In genomic region chr20:19757973-19758887, GRCh38 we compare ENCODE assay signal across 8 cellular contexts. TPM values are rescaled to one million over a fixed set of nuclear protein-coding genes. Genes with fewer than 3 reads are reported as not detected.
DNase-seq lines count a peak whose midpoint lies in the region; ATAC-seq, FAIRE-seq and TF ChIP-seq lines count a peak whose summit lies in the region.

RIN2 (plus strand) TSS chr20:19758258; CDS start chr20:19889602, 131,344 bp downstream.

- no peaks in the 10 kb centered on the region for H4K20me1 ChIP-seq in endothelial cell of umbilical vein (replicated peaks; ENCODE audit: control insufficient read depth, extremely low read depth, insufficient read depth, low read length)

- peak; percentile 77 for ATAC-seq in lung (ENCODE audit: insufficient read depth, low FRiP score)

- POLR2A ChIA-PET in endothelial cell of umbilical vein (lab: Charles Lee), result no interaction called here

- TF ChIP-seq CTCF in endothelial cell of umbilical vein (IDR thresholded peaks at IDR 0.05; ENCODE audit: extremely low read depth in 1 of 2, insufficient read depth in 1 of 2, low read depth in 1 of 2, low read length in 2 of 2) (no peak), lung (IDR thresholded peaks at IDR 0.05; ENCODE audit: control extremely low read depth, extremely low read depth) (no peak)

- DNase-seq in COLO668 (lab: John Stamatoyannopoulos, UW; ENCODE audit: unreplicated experiment), result peak; percentile 73
- peak; percentile 93 for DNase-seq in KBM-7
- DNase-seq in SJCRH30, result peak; percentile 77 to 84
- DNase-seq in endothelial cell of umbilical vein (ENCODE audit: low read depth, low spot score), result peak; percentile 92
- peak; percentile 90 for DNase-seq in lung (ENCODE audit: low spot score)
- no peak for DNase-seq in activated naive CD4-positive, alpha-beta T cell (lab: John Stamatoyannopoulos, UW)
- no peak for DNase-seq in NOMO-1 treated with dmso at 0.1 percent for 144 hours (lab: John Stamatoyannopoulos, UW; ENCODE audit: unreplicated experiment)

- H3K4me3 ChIP-seq in SJCRH30 (peak within 1 kb of the TSS; percentile 60), endothelial cell of umbilical vein (replicated peaks in 1 of 3; ENCODE audit: insufficient read depth in 1 of 3, low read depth in 1 of 3, low read length in 3 of 3) (peak within 1 kb of the TSS; percentile 75 to 77 (median 76)), lung (peak within 1 kb of the TSS; percentile 76), stomach smooth muscle (ENCODE audit: low read length in 2 of 2) (peak within 1 kb of the TSS; percentile 89 to 94)

- intact Hi-C loops in endothelial cell of umbilical vein (cut with micrococcal nuclease), result loop anchor here (1.0 to 2.0 kb wide), 4 partner anchors 23 to 128 kb away; no protein-coding TSS in a partner anchor

- CTCF ChIA-PET in endothelial cell of umbilical vein (lab: Charles Lee), result interaction anchor here (0.9 to 2.3 kb wide), 11 partner anchors 7 to 237 kb away, joined by 3 to 9 read pairs (median 3); no protein-coding TSS in a partner anchor

- H3K9me3 ChIP-seq in SJCRH30 (replicated peaks) (no peaks in the 10 kb centered on the region), endothelial cell of umbilical vein (replicated peaks; ENCODE audit: control insufficient read depth, insufficient read depth, low read length) (no peaks in the 10 kb centered on the region), lung (ENCODE audit: control insufficient read depth in 2 of 2, insufficient read depth in 1 of 2, low read length in 1 of 2) (peaks cover 0 to 3% of the 10 kb centered on the region in 2 donors), stomach smooth muscle (ENCODE audit: control insufficient read depth in 2 of 2, low read length in 2 of 2) (no peaks in the 10 kb centered on the region)

- no peaks in the 10 kb centered on the region for H3K36me3 ChIP-seq in SJCRH30
- H3K36me3 ChIP-seq in endothelial cell of umbilical vein (ENCODE audit: control insufficient read depth in 2 of 2, extremely low read depth in 1 of 2, insufficient read depth in 2 of 2, low read length in 2 of 2), result no peaks in the 10 kb centered on the region
- no peaks in the 10 kb centered on the region for H3K36me3 ChIP-seq in lung (ENCODE audit: control insufficient read depth in 2 of 2, insufficient read depth in 2 of 2, low read length in 2 of 2)
- H3K36me3 ChIP-seq in stomach smooth muscle (ENCODE audit: control insufficient read depth in 2 of 2, insufficient read depth in 2 of 2, low read length in 2 of 2), result no peaks in the 10 kb centered on the region

- dilution Hi-C loops in endothelial cell of umbilical vein (cut with MboI; ENCODE audit: extremely low pct_ligation_motif_present, low sequenced_read_pairs), result no loop called here

- H3K4me1 ChIP-seq in SJCRH30, result no peaks in the 10 kb centered on the region
- peaks cover 18% of the 10 kb centered on the region for H3K4me1 ChIP-seq in endothelial cell of umbilical vein (ENCODE audit: control insufficient read depth, extremely low read depth, insufficient read depth, low read length)
- H3K4me1 ChIP-seq in lung (ENCODE audit: control insufficient read depth in 2 of 2, insufficient read depth in 2 of 2, low read length in 2 of 2), result peaks cover 5 to 13% of the 10 kb centered on the region in 2 donors
- peaks cover 20% of the 10 kb centered on the region for H3K4me1 ChIP-seq in stomach smooth muscle (ENCODE audit: control insufficient read depth, insufficient read depth, low read length)

- H3K27me3 ChIP-seq in SJCRH30 (no peaks in the 10 kb centered on the region; the same call in 1 of the 2 replicates), endothelial cell of umbilical vein (ENCODE audit: control insufficient read depth in 2 of 2, insufficient read depth in 2 of 2, low read length in 2 of 2) (no peaks in the 10 kb centered on the region), lung (ENCODE audit: control insufficient read depth, insufficient read depth) (no peaks in the 10 kb centered on the region), stomach smooth muscle (ENCODE audit: control insufficient read depth in 1 of 2, insufficient read depth in 2 of 2, low read length in 2 of 2) (no peaks in the 10 kb centered on the region)

- WGBS in lung, 2 donors, result 0 to 1% methylated on average over 60 to 64 of the region's 64 CpGs

- H3K79me2 ChIP-seq in endothelial cell of umbilical vein (ENCODE audit: control insufficient read depth, insufficient read depth, low read length), result no peaks in the 10 kb centered on the region

- H2AFZ ChIP-seq in endothelial cell of umbilical vein (ENCODE audit: low read depth, low read length), result peak within 1 kb of the TSS; percentile 91

- no peak for TF ChIP-seq POLR2A in endothelial cell of umbilical vein (IDR thresholded peaks at IDR 0.05; ENCODE audit: low read depth, low read length)

- FAIRE-seq in endothelial cell of umbilical vein (lab: Jason Lieb, UNC), result peak; percentile 28

- H3K27ac ChIP-seq in SJCRH30, result peak within 1 kb of the TSS; percentile 47
- peak within 1 kb of the TSS; percentile 54 for H3K27ac ChIP-seq in endothelial cell of umbilical vein (ENCODE audit: insufficient read depth, low read depth, low read length)
- peak within 1 kb of the TSS; percentile 98 for H3K27ac ChIP-seq in lung (ENCODE audit: low read depth in 1 of 2, low read length in 1 of 2)
- H3K27ac ChIP-seq in stomach smooth muscle (ENCODE audit: low read length), result peak within 1 kb of the TSS; percentile 84

- in situ Hi-C loops in KBM-7 (cut with MboI; ENCODE audit: low pct_unique_long_range_greater_than_20kb, low sequenced_read_pairs), result no loop called here

- peak within 1 kb of the TSS; percentile 89 for H3K9ac ChIP-seq in endothelial cell of umbilical vein (replicated peaks; ENCODE audit: extremely low read depth, insufficient read depth, low read length)
- H3K9ac ChIP-seq in stomach smooth muscle (ENCODE audit: low read length in 2 of 2), result peak within 1 kb of the TSS; percentile 89 to 94

- no TSS peak for BruUV-seq in endothelial cell of umbilical vein (replicated peaks; lab: Mats Ljungman, UMichigan)

- no peaks in the 10 kb centered on the region for H3K9me1 ChIP-seq in endothelial cell of umbilical vein (replicated peaks; ENCODE audit: control insufficient read depth, extremely low read depth, insufficient read depth, low read length)

- H3K4me2 ChIP-seq in endothelial cell of umbilical vein (ENCODE audit: insufficient read depth, low read length), result peak within 1 kb of the TSS; percentile 89

TF ChIP-seq in endothelial cell of umbilical vein, 7 proteins besides CTCF, POLR2A, EP300 and RAD21:
- TF ChIP-seq MYC (IDR thresholded peaks at IDR 0.05; ENCODE audit: low read depth, low read length) (no peak), MAX (IDR thresholded peaks at IDR 0.05; ENCODE audit: insufficient read depth, insufficient read length) (no peak), POLR2AphosphoS5 (IDR thresholded peaks at IDR 0.05; ENCODE audit: insufficient read depth, low read depth, low read length) (no peak), EZH2 (IDR thresholded peaks at IDR 0.05; ENCODE audit: borderline replicate concordance, low read depth, low read length, severe bottlenecking) (no peak), FOS (IDR thresholded peaks at IDR 0.05; ENCODE audit: borderline replicate concordance, insufficient read depth, low read length) (no peak), GATA2 (IDR thresholded peaks at IDR 0.05; ENCODE audit: insufficient read depth, insufficient read length, low read depth, low read length) (no peak), JUN (IDR thresholded peaks at IDR 0.05; ENCODE audit: borderline replicate concordance, insufficient read depth, insufficient read length, low read depth) (no peak)

RNA-seq across cellular contexts. Expression of gene RIN2, which starts in this region (rescaled TPM):
- 20.3 and 22.6 TPM in 2 replicates for total RNA-seq in SJCRH30 (2014; rRNA removed; shearing (Covaris generic))
- total RNA-seq in endothelial cell of umbilical vein, result 98.5 and 119 TPM in 2 replicates
- 18.0 and 22.6 TPM in 2 replicates for polyA plus RNA-seq in endothelial cell of umbilical vein
- polyA plus RNA-seq in endothelial cell of umbilical vein (2011; cell fraction: cytosol; rRNA removed), result 26.4 and 28.1 TPM in 2 replicates
- 78.0 and 79.9 TPM in 2 replicates for polyA plus RNA-seq in endothelial cell of umbilical vein (2011; cell fraction: nucleus; rRNA removed)
- polyA plus RNA-seq in endothelial cell of umbilical vein (2012), result 44.9 and 47.0 TPM in 2 replicates
- 121 and 149 TPM in 2 replicates for polyA minus RNA-seq in endothelial cell of umbilical vein
- 9.7 TPM for polyA minus RNA-seq in endothelial cell of umbilical vein (2011; cell fraction: cytosol; rRNA and poly(A)+ RNA removed)
- polyA minus RNA-seq in endothelial cell of umbilical vein (2011; cell fraction: nucleus; rRNA and poly(A)+ RNA removed), result 186 and 192 TPM in 2 replicates
- total RNA-seq in lung, result 10 to 100 TPM; 85.0 to 93.3 TPM
- polyA plus RNA-seq in lung, result 10 to 100 TPM; 13.7 to 44.3 TPM

Comparison
In these comparisons a context has a peak if more than half of its experiments do, and no peak if none do; other contexts are left out.
1. DNase-seq: peak in COLO668 (single experiment), KBM-7 (single experiment), SJCRH30 (2 of 2), endothelial cell of umbilical vein (single experiment) and lung (single experiment); none in activated naive CD4-positive, alpha-beta T cell (0 of 4) and NOMO-1 treated with dmso at 0.1 percent for 144 hours (single experiment).
2. H3K27ac ChIP-seq: peak in every context shown above with its lines; median percentile 98 in lung; 84 in stomach smooth muscle; 54 in endothelial cell of umbilical vein; 47 in SJCRH30.
3. Peak in every context shown above with its lines, with median percentiles within 50 percentile points of each other: H3K4me3 ChIP-seq.